22 cellular contexts compared by ENCODE assay signal in genomic region chr18:79182047-79182713, GRCh38.
DNase-seq lines count a peak whose midpoint lies in the region; FAIRE-seq and TF ChIP-seq lines count a peak whose summit lies in the region.
"Had no signal": no experiment of that assay in that cellular context is flagged by ENCODE, and none has a peak within 500 bp of the region (broad histone marks: within the 10 kb centered on the region; RNA-seq: fewer than 3 reads in every experiment).

No MANE protein-coding gene starts in this region.

- H3K9ac ChIP-seq in KMS-11, result peak overlapping the region; percentile 5; the same call in 1 of the 2 replicates

- peaks cover 5% of the 10 kb centered on the region for H3K4me1 Mint-ChIP-seq in type B pancreatic cell (ENCODE audit: unreplicated experiment)
- H3K4me1 Mint-ChIP-seq: CD14-positive monocyte had no signal

- peak; percentile 35 for FAIRE-seq in GM18507 (lab: Jason Lieb, UNC)
- FAIRE-seq: G401.6 had no signal

- POLR2A ChIA-PET in HEK293 (lab: Yijun Ruan, JAX), result no interaction called here

- no peaks in the 10 kb centered on the region for H3K27me3 ChIP-seq in KMS-11 (ENCODE audit: insufficient read depth, low read depth)
- H3K27me3 ChIP-seq: brain microvascular endothelial cell had no signal

- no peaks in the 10 kb centered on the region for H3K9me3 ChIP-seq in HEK293 (ENCODE audit: control insufficient read depth, insufficient read depth, low read depth, low read length)

- H3K79me2 ChIP-seq in KMS-11 (ENCODE audit: insufficient read depth, low read depth), result peaks cover 5% of the 10 kb centered on the region; the same call in 1 of the 2 replicates

- H3K27me3 Mint-ChIP-seq in type B pancreatic cell, result no peaks in the 10 kb centered on the region
- H3K27me3 Mint-ChIP-seq: activated CD8-positive, alpha-beta memory T cell treated with anti-CD3 and anti-CD28 coated beads, Interleukin-2, amount 10 ng/mL, durations not matched to agents 7 days and 5 days; activated naive CD8-positive, alpha-beta T cell treated with anti-CD3 and anti-CD28 coated beads, Interleukin-2, amount 10 ng/mL, durations not matched to agents 7 days and 5 days; progenitor cell of endocrine pancreas; stimulated activated naive B cell treated with anti-CD40 and anti-IgM and Interleukin-4, amounts not matched to agents 10 μg/mL and 1 μg/mL and 100 μg/mL, for 72 hours had no signal

- H3K27ac ChIP-seq in HEK293 (ENCODE audit: extremely low read depth, low read depth, low read length), result no peak overlapping the region
- H3K27ac ChIP-seq in KMS-11, result peak overlapping the region; percentile 51; the same call in 1 of the 2 replicates
- H3K27ac ChIP-seq: brain microvascular endothelial cell had no signal

- H2AFZ ChIP-seq in KMS-11 (ENCODE audit: low read depth), result no peak overlapping the region

- no peaks in the 10 kb centered on the region for H4K20me1 ChIP-seq in KMS-11 (ENCODE audit: insufficient read depth)

- no peak overlapping the region for H3K4me3 ChIP-seq in HEK293 (ENCODE audit: low read depth, low read length)
- no peak overlapping the region for H3K4me3 ChIP-seq in KMS-11 (IDR thresholded peaks at IDR 0.05; ENCODE audit: insufficient read depth, low read depth, low read length)

- DNase-seq in GM18507 (ENCODE audit: extremely low spot score, insufficient read length, low read depth), result no peak
- peak; percentile 53 for DNase-seq in iPS DF 4.7 (ENCODE audit: extremely low read depth, low spot score)
- no peak for DNase-seq in inferior parietal cortex (ENCODE audit: extremely low spot score)
- DNase-seq in type B pancreatic cell (ENCODE audit: extremely low spot score, unreplicated experiment), result no peak
- no peak for DNase-seq in stimulated activated CD4-positive, alpha-beta T cell treated with anti-CD3 and anti-CD28 coated beads, Interleukin-4, amount 100 ng/mL, for 24 hours
- DNase-seq in DMS 273 treated with DMSO at 0.1 percent for 48 hours (lab: John Stamatoyannopoulos, UW), result no peak
- DNase-seq: ACHN; activated CD4-positive, alpha-beta T cell treated with anti-CD3 and anti-CD28 coated beads for 4 hours; activated CD8-positive, alpha-beta memory T cell treated with anti-CD3 and anti-CD28 coated beads, Interleukin-2, amount 10 ng/mL, durations not matched to agents 7 days and 5 days; activated naive CD8-positive, alpha-beta T cell treated with anti-CD3 and anti-CD28 coated beads, Interleukin-2, amount 10 ng/mL, durations not matched to agents 7 days and 5 days; brain microvascular endothelial cell; cortex of kidney; islet precursor cell; Kasumi-1; NCI-H1105; NCI-H510A treated with DMSO at 0.1 percent for 48 hours; stimulated activated naive B cell treated with anti-CD40 and anti-IgM and Interleukin-4, amounts not matched to agents 10 μg/mL and 1 μg/mL and 100 μg/mL, for 72 hours had no signal

- H3K9me3 Mint-ChIP-seq in type B pancreatic cell, result no peaks in the 10 kb centered on the region
- H3K9me3 Mint-ChIP-seq: activated naive CD8-positive, alpha-beta T cell treated with anti-CD3 and anti-CD28 coated beads, Interleukin-2, amount 10 ng/mL, durations not matched to agents 7 days and 5 days; stimulated activated naive B cell treated with anti-CD40 and anti-IgM and Interleukin-4, amounts not matched to agents 10 μg/mL and 1 μg/mL and 100 μg/mL, for 72 hours had no signal

- H3K4me3 Mint-ChIP-seq in type B pancreatic cell, result no peak overlapping the region
- H3K4me3 Mint-ChIP-seq: activated CD8-positive, alpha-beta memory T cell treated with anti-CD3 and anti-CD28 coated beads, Interleukin-2, amount 10 ng/mL, durations not matched to agents 7 days and 5 days; activated naive CD8-positive, alpha-beta T cell treated with anti-CD3 and anti-CD28 coated beads, Interleukin-2, amount 10 ng/mL, durations not matched to agents 7 days and 5 days; CD14-positive monocyte; stimulated activated naive B cell treated with anti-CD40 and anti-IgM and Interleukin-4, amounts not matched to agents 10 μg/mL and 1 μg/mL and 100 μg/mL, for 72 hours had no signal

- TF ChIP-seq CTCF in HEK293 (tag by site-specific recombination; IDR thresholded peaks at IDR 0.05) (no peak), KMS-11 (conservative IDR thresholded peaks at IDR 0.05; ENCODE audit: low read depth, low read length) (no peak), type B pancreatic cell (conservative IDR thresholded peaks at IDR 0.05) (no peak)

- peaks cover 6% of the 10 kb centered on the region for H3K36me3 Mint-ChIP-seq in type B pancreatic cell

- H3K36me3 ChIP-seq in HEK293 (ENCODE audit: control insufficient read depth in 2 of 2, insufficient read depth in 1 of 2, low read length in 2 of 2) (no peaks in the 10 kb centered on the region), KMS-11 (ENCODE audit: insufficient read depth) (no peaks in the 10 kb centered on the region)
- H3K36me3 ChIP-seq: brain microvascular endothelial cell had no signal

- H3K27ac Mint-ChIP-seq in type B pancreatic cell, result no peak overlapping the region
- H3K27ac Mint-ChIP-seq: activated CD8-positive, alpha-beta memory T cell treated with anti-CD3 and anti-CD28 coated beads, Interleukin-2, amount 10 ng/mL, durations not matched to agents 7 days and 5 days; activated naive CD8-positive, alpha-beta T cell treated with anti-CD3 and anti-CD28 coated beads, Interleukin-2, amount 10 ng/mL, durations not matched to agents 7 days and 5 days; progenitor cell of endocrine pancreas; stimulated activated naive B cell treated with anti-CD40 and anti-IgM and Interleukin-4, amounts not matched to agents 10 μg/mL and 1 μg/mL and 100 μg/mL, for 72 hours had no signal

- CTCF ChIA-PET in HEK293 (lab: Yijun Ruan, JAX), result no interaction called here

- H3K4me1 ChIP-seq in HEK293 (ENCODE audit: control insufficient read depth, insufficient read depth, low read length), result no peaks in the 10 kb centered on the region
- H3K4me1 ChIP-seq in KMS-11 (ENCODE audit: low read depth, poor library complexity, severe bottlenecking), result peaks cover 65% of the 10 kb centered on the region

- H3K4me2 ChIP-seq in KMS-11, result peak overlapping the region; percentile 74

TF ChIP-seq in HEK293, 187 proteins besides CTCF, POLR2A, EP300 and RAD21:
- TF ChIP-seq ZNF530 (tag by site-specific recombination; IDR thresholded peaks at IDR 0.05; ENCODE audit: low read depth) (no peak), ZIC2 (tag by site-specific recombination; IDR thresholded peaks at IDR 0.05) (peak; percentile 35; the same call in 1 of the 2 replicates), PRDM10 (tag by site-specific recombination; IDR thresholded peaks at IDR 0.05) (no peak)
TF ChIP-seq in HEK293: peak in this region for 1.
